Comparison of ENCODE assay signal across 1 cellular context in genomic region chr5:137888875-137889759, GRCh38.
A peak's percentile ranks its signal among the peaks of the same experiment; 100 is the strongest.
TF ChIP-seq lines count a peak whose summit lies in the region.

PKD2L2 (plus strand) TSS chr5:137889457; CDS start chr5:137889492, 35 bp downstream.

TF ChIP-seq in WTC11, 78 proteins besides CTCF, POLR2A, EP300 and RAD21 (continued from another document):
- no peak; the same call in 1 of the 2 replicates for TF ChIP-seq GTF2I (CRISPR knock-in tag; conservative IDR thresholded peaks at IDR 0.05)
- TF ChIP-seq ERG (CRISPR knock-in tag; IDR thresholded peaks at IDR 0.05) = no peak
- TF ChIP-seq MYBL2 (CRISPR knock-in tag; IDR thresholded peaks at IDR 0.05) = no peak
- no peak for TF ChIP-seq USF2 (CRISPR knock-in tag; IDR thresholded peaks at IDR 0.05)
- peak; percentile 73 for TF ChIP-seq ZNF232 (CRISPR knock-in tag; IDR thresholded peaks at IDR 0.05)
- no peak for TF ChIP-seq ZNF317 (CRISPR knock-in tag; IDR thresholded peaks at IDR 0.05; ENCODE audit: borderline replicate concordance, low read depth)
- TF ChIP-seq IRF1 (CRISPR knock-in tag; IDR thresholded peaks at IDR 0.05) = peak; percentile 29; the same call in 1 of the 2 replicates
- TF ChIP-seq E2F4 (CRISPR knock-in tag; IDR thresholded peaks at IDR 0.05; ENCODE audit: borderline replicate concordance, low read depth) = 0 out of 2 replicates have a peak, but pooled peaks have one; percentile 17
